Comparison of ENCODE assay signal across 20 cellular contexts in genomic region chr11:28999620-29000019, GRCh38.
"Had no signal": no experiment of that assay in that cellular context is flagged by ENCODE, and none has a peak within 500 bp of the region (broad histone marks: within the 10 kb centered on the region; RNA-seq: fewer than 3 reads in every experiment).

No MANE protein-coding gene starts in this region.

- DNase-seq: activated CD4-positive, CD25-positive, alpha-beta regulatory T cell treated with anti-CD3 and anti-CD28 coated beads, Interleukin-2, amount 50 U/mL, for 72 hours; activated CD8-positive, alpha-beta memory T cell treated with anti-CD3 and anti-CD28 coated beads for 24 hours; activated CD8-positive, alpha-beta memory T cell treated with anti-CD3 and anti-CD28 coated beads, Interleukin-2, amount 50 U/mL, for 48 hours; activated effector memory CD4-positive, alpha-beta T cell treated with anti-CD3 and anti-CD28 coated beads, Interleukin-2, amount 50 U/mL, for 16 hours; activated naive CD4-positive, alpha-beta T cell treated with anti-CD3 and anti-CD28 coated beads, Interleukin-2, amount 50 U/mL, for 16 hours; activated T-cell treated with anti-CD3 and anti-CD28 coated beads, Interleukin-2, amount 50 U/mL, for 48 hours; aorta; brain microvascular endothelial cell; central memory CD4-positive, alpha-beta T cell; erythroblast; foreskin melanocyte; stimulated activated CD4-positive, alpha-beta T cell treated with anti-CD3 and anti-CD28 coated beads, Interleukin-12 subunit alpha, Interleukin-12 subunit beta, amount 100 ng/mL, for 4 hours; stimulated activated CD4-positive, alpha-beta T cell treated with anti-CD3 and anti-CD28 coated beads, Interleukin-2, amount 100 ng/mL, for 24 hours; stimulated activated naive CD8-positive, alpha-beta T cell treated with anti-CD3 and anti-CD28 coated beads, Interleukin-15, Interleukin-2, amounts not matched to agents 100 U/mL and 50 U/mL, for 24 hours; uterus had no signal

- ATAC-seq: left lobe of liver; stimulated activated naive CD8-positive, alpha-beta T cell treated with anti-CD3 and anti-CD28 coated beads, Interleukin-15, Interleukin-2, amounts not matched to agents 100 U/mL and 50 U/mL, for 24 hours had no signal

- H3K4me3 ChIP-seq: lung, prostate gland, right atrium auricular region, tibial nerve, uterus had no signal

- H3K27me3 ChIP-seq: brain microvascular endothelial cell, right atrium auricular region, tibial nerve, uterus had no signal

- H3K27ac ChIP-seq: brain microvascular endothelial cell, prostate gland, right atrium auricular region, tibial nerve, uterus had no signal

- H3K9me3 ChIP-seq: prostate gland, right atrium auricular region, tibial nerve, uterus had no signal

- H3K4me1 ChIP-seq: prostate gland, right atrium auricular region, tibial nerve, uterus had no signal

- H3K36me3 ChIP-seq: brain microvascular endothelial cell, prostate gland, right atrium auricular region, tibial nerve, uterus had no signal
